In genomic region chr10:73096041-73096451, GRCh38 we compare ENCODE assay signal across 8 cellular contexts. TPM values are rescaled to one million over a fixed set of nuclear protein-coding genes. Genes with fewer than 3 reads are reported as not detected.
DNase-seq lines count a peak whose midpoint lies in the region; ATAC-seq, FAIRE-seq and TF ChIP-seq lines count a peak whose summit lies in the region.

No MANE protein-coding gene starts in this region.

- ATAC-seq in HG02610 (IDR thresholded peaks at IDR 0.05; ENCODE audit: unreplicated experiment): peak; percentile 34

- no peak for TF ChIP-seq POLR2A in lower leg skin (IDR thresholded peaks at IDR 0.05)

- WGBS in lower leg skin, 2 donors: 0% methylated on average over 29 of the region's 29 CpGs

- intact Hi-C loops in lower leg skin (cut with DNase I; ENCODE audit: low total_unique reads): no loop called here

- DNase-seq in NCI-H2227 (lab: John Stamatoyannopoulos, UW; ENCODE audit: unreplicated experiment): peak; percentile 61
- peak; percentile 67 for DNase-seq in activated CD4-positive, alpha-beta T cell treated with anti-CD3 and anti-CD28 coated beads, Interleukin-2, amount 50 U/mL, for 1 hour
- peak; percentile 73 for DNase-seq in dermis blood vessel endothelial cell
- DNase-seq in lower leg skin (ENCODE audit: low spot score in 2 of 2): peak; percentile 54 to 93
- peak; percentile 53 to 66 (median 53) for DNase-seq in stimulated activated CD4-positive, alpha-beta T cell treated with anti-CD3 and anti-CD28 coated beads, TNF-alpha, amount 100 ng/mL, for 48 hours (ENCODE audit: low read depth in 3 of 3)
- no peak for DNase-seq in D721Med (ENCODE audit: insufficient read length, low spot score)

- TF ChIP-seq CTCF in GM12875 (IDR thresholded peaks at IDR 0.05; ENCODE audit: borderline replicate concordance, insufficient read depth, low read depth, low read length): no peak
- no peak for TF ChIP-seq CTCF in lower leg skin (IDR thresholded peaks at IDR 0.05)
- TF ChIP-seq CTCF in D721Med (IDR thresholded peaks at IDR 0.05; ENCODE audit: insufficient read depth, missing control alignments): no peak

- FAIRE-seq in D721Med (lab: Jason Lieb, UNC): no peak

- H3K4me3 ChIP-seq in GM12875 (ENCODE audit: low read depth, low read length) (peak overlapping the region; percentile 92), lower leg skin (ENCODE audit: low read depth, poor library complexity, severe bottlenecking) (peak overlapping the region; percentile 96)

RNA-seq across cellular contexts. Expression of gene P4HA1, which starts 0.6 kb away (rescaled TPM):
- total RNA-seq in dermis blood vessel endothelial cell: 81.7 and 97.4 TPM in 2 replicates
- total RNA-seq in lower leg skin: 10 to 100 TPM; 14.3 to 29.5 (median 20.5) TPM

RNA-seq across cellular contexts. Expression of gene NUDT13, which starts 14.2 kb away (rescaled TPM):
- total RNA-seq in dermis blood vessel endothelial cell (1.0 and 2.1 TPM in 2 replicates), lower leg skin (1 to 10 TPM; 1.3 to 3.6 (median 2.9) TPM)
